Comparison of ENCODE assay signal across 14 cellular contexts in genomic region chrX:13168276-13168675, GRCh38.
DNase-seq lines count a peak whose midpoint lies in the region; ATAC-seq, FAIRE-seq and TF ChIP-seq lines count a peak whose summit lies in the region.
"Had no signal": no experiment of that assay in that cellular context is flagged by ENCODE, and none has a peak within 500 bp of the region (broad histone marks: within the 10 kb centered on the region; RNA-seq: fewer than 3 reads in every experiment).

No MANE protein-coding gene starts in this region.

- H3K4me1 ChIP-seq in kidney (ENCODE audit: control insufficient read depth in 1 of 2, insufficient read depth in 1 of 2, low read depth in 1 of 2, low read length in 2 of 2): peaks cover 0 to 3% of the 10 kb centered on the region in 2 donors
- no peaks in the 10 kb centered on the region for H3K4me1 ChIP-seq in prostate gland (replicated peaks)
- H3K4me1 ChIP-seq: Peyer's patch had no signal

- no peak for TF ChIP-seq POLR2A in prostate gland (IDR thresholded peaks at IDR 0.05)

- POLR2A ChIA-PET in activated B cell treated with CpG ODN at 0.5 μM for 24 hours (lab: Charles Lee): no interaction called here

- FAIRE-seq in kidney (lab: Jason Lieb, UNC): peak; percentile 55
- FAIRE-seq: endometrium had no signal

- peaks cover 3% of the 10 kb centered on the region for H3K9me3 Mint-ChIP-seq in activated B cell treated with CpG ODN at 0.5 μM for 24 hours
- H3K9me3 Mint-ChIP-seq in stimulated activated naive B cell treated with anti-CD40 and anti-IgM and Interleukin-4, amounts not matched to agents 10 μg/mL and 1 μg/mL and 100 μg/mL, for 72 hours: peaks cover 2 to 7% of the 10 kb centered on the region in 2 donors

- no peak overlapping the region for H3K9ac ChIP-seq in kidney (ENCODE audit: low read length in 2 of 2)

- peaks cover 19% of the 10 kb centered on the region for H3K4me1 Mint-ChIP-seq in activated B cell treated with CpG ODN at 0.5 μM for 24 hours
- H3K4me1 Mint-ChIP-seq in stimulated activated naive B cell treated with anti-CD40 and anti-IgM and Interleukin-4, amounts not matched to agents 10 μg/mL and 1 μg/mL and 100 μg/mL, for 72 hours: peaks cover 10 to 13% of the 10 kb centered on the region in 2 donors

- H3K27ac ChIP-seq in kidney (ENCODE audit: low read depth in 2 of 2, low read length in 2 of 2) (no peak overlapping the region), prostate gland (no peak overlapping the region)
- H3K27ac ChIP-seq: WERI-Rb-1 had no signal

- peak; percentile 8 for DNase-seq in activated CD4-positive, alpha-beta T cell treated with anti-CD3 and anti-CD28 coated beads for 48 hours
- no peak for DNase-seq in activated CD4-positive, alpha-beta T cell treated with anti-CD3 and anti-CD28 coated beads, Interleukin-2, amount 50 U/mL, for 1 hour
- DNase-seq in activated B cell treated with CpG ODN at 0.5 μM for 24 hours (no peak), kidney (no peak), prostate gland (ENCODE audit: low spot score) (no peak), NCI-H1436 (lab: John Stamatoyannopoulos, UW) (no peak)
- no peak for DNase-seq in stimulated activated naive B cell treated with anti-CD40 and anti-IgM and Interleukin-4, amounts not matched to agents 10 μg/mL and 1 μg/mL and 100 μg/mL, for 72 hours
- DNase-seq: DND-41, NCI-H2107, Peyer's patch, WERI-Rb-1 had no signal

- H3K27me3 Mint-ChIP-seq in activated B cell treated with CpG ODN at 0.5 μM for 24 hours: no peaks in the 10 kb centered on the region
- peaks cover 0 to 23% of the 10 kb centered on the region in 2 donors for H3K27me3 Mint-ChIP-seq in stimulated activated naive B cell treated with anti-CD40 and anti-IgM and Interleukin-4, amounts not matched to agents 10 μg/mL and 1 μg/mL and 100 μg/mL, for 72 hours

- intact Hi-C loops in activated B cell treated with CpG ODN at 0.5 μM for 24 hours (cut with micrococcal nuclease) (loop anchor here (10.0 kb wide), 1 partner anchor 63 kb away; no protein-coding TSS in a partner anchor), kidney (cut with DNase I) (no loop called here), prostate gland (cut with DNase I) (no loop called here)

- ATAC-seq in activated B cell treated with CpG ODN at 0.5 μM for 24 hours (ENCODE audit: low read depth) (no peak), HG03571 (IDR thresholded peaks at IDR 0.05; ENCODE audit: unreplicated experiment) (no peak)
- peak; percentile 49 to 77 for ATAC-seq in stimulated activated naive B cell treated with anti-CD40 and anti-IgM and Interleukin-4, amounts not matched to agents 10 μg/mL and 1 μg/mL and 100 μg/mL, for 72 hours (replicated peaks)
- ATAC-seq: HCT116 had no signal

- no peaks in the 10 kb centered on the region for H3K9me3 ChIP-seq in kidney (ENCODE audit: control insufficient read depth in 1 of 2, low read length in 2 of 2)
- H3K9me3 ChIP-seq in prostate gland: no peaks in the 10 kb centered on the region
- H3K9me3 ChIP-seq: Peyer's patch had no signal

- no peaks in the 10 kb centered on the region for H3K36me3 Mint-ChIP-seq in activated B cell treated with CpG ODN at 0.5 μM for 24 hours (ENCODE audit: low read depth)
- peaks cover 3 to 5% of the 10 kb centered on the region in 2 donors for H3K36me3 Mint-ChIP-seq in stimulated activated naive B cell treated with anti-CD40 and anti-IgM and Interleukin-4, amounts not matched to agents 10 μg/mL and 1 μg/mL and 100 μg/mL, for 72 hours

- TF ChIP-seq CTCF in activated B cell treated with CpG ODN at 0.5 μM for 24 hours (IDR thresholded peaks at IDR 0.05): no peak
- TF ChIP-seq CTCF in kidney (IDR thresholded peaks at IDR 0.05; ENCODE audit: borderline replicate concordance, extremely low read depth, insufficient read depth): no peak
- TF ChIP-seq CTCF in prostate gland (IDR thresholded peaks at IDR 0.05): no peak

- H3K27ac Mint-ChIP-seq in activated B cell treated with CpG ODN at 0.5 μM for 24 hours: peak overlapping the region; percentile 46
- H3K27ac Mint-ChIP-seq in stimulated activated naive B cell treated with anti-CD40 and anti-IgM and Interleukin-4, amounts not matched to agents 10 μg/mL and 1 μg/mL and 100 μg/mL, for 72 hours: no peak overlapping the region

- H3K4me3 Mint-ChIP-seq in activated B cell treated with CpG ODN at 0.5 μM for 24 hours: peak overlapping the region; percentile 52
- H3K4me3 Mint-ChIP-seq in stimulated activated naive B cell treated with anti-CD40 and anti-IgM and Interleukin-4, amounts not matched to agents 10 μg/mL and 1 μg/mL and 100 μg/mL, for 72 hours: no peak overlapping the region

- no peaks in the 10 kb centered on the region for H3K36me3 ChIP-seq in kidney (ENCODE audit: control insufficient read depth in 1 of 2, insufficient read depth in 2 of 2, low read length in 2 of 2)
- no peaks in the 10 kb centered on the region for H3K36me3 ChIP-seq in prostate gland
- H3K36me3 ChIP-seq: Peyer's patch, WERI-Rb-1 had no signal

- 93% methylated on average over 5 of the region's 5 CpGs for WGBS in prostate gland

- H3K4me3 ChIP-seq in kidney (ENCODE audit: low read length in 2 of 2) (no peak overlapping the region), prostate gland (no peak overlapping the region)
- H3K4me3 ChIP-seq: Peyer's patch had no signal

- no peaks in the 10 kb centered on the region for H3K27me3 ChIP-seq in prostate gland (replicated peaks; ENCODE audit: insufficient read depth)
- H3K27me3 ChIP-seq: Peyer's patch had no signal

- CTCF ChIA-PET in activated B cell treated with CpG ODN at 0.5 μM for 24 hours (lab: Charles Lee): no interaction called here

Comparison
In these comparisons a context has a peak if more than half of its experiments do, and no peak if none do; other contexts are left out.
1. ATAC-seq: peak in stimulated activated naive B cell treated with anti-CD40 and anti-IgM and Interleukin-4, amounts not matched to agents 10 μg/mL and 1 μg/mL and 100 μg/mL, for 72 hours (2 of 2); none in activated B cell treated with CpG ODN at 0.5 μM for 24 hours (single experiment) and HG03571 (single experiment).